In the genomic region with DNA sequence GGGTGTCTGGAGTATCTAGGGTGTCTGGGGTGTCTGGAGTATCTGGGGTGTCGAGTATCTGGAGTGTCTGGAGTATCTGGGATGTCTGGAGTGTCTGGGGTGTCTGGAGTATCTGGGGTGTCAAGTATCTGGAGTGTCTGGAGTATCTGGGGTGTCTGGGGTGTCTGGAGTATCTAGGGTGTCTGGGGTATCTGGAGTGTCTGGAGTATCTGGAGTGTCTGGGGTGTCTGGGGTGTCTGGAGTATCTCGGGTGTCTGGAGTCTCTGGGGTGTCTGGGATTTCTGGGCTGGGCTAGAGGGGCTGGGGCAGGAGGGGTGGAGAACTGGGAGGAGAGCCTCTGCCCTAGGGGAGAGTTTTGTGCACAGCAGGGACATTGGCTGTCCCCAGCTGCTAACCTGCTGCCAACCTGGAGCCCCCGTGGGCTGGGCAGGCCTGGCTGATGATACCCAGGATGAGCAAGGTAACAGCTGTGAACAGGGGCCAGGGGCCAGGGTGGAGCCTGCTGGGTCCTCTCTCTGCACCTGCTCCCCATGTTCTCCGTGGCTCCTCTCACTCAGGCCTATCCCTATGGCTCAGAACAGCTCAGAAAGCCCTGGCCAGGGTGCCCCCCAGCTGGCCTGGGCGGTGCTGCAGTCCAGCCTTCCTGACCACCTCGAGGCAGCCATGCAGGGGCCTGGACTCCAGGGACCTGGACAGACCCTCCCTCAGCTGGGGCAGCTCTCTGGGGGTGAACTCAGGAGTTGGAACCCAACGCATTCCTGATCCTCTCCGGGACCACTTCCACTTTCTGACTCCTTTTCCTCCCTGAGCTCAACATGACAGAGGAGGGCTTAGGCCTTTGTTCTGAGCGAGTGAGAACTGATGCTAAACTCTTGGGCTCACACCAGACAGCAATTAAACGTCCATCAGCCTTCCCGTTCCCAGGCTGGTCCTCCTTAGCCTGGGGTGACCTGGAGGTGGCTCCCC, we compare ENCODE assay signal across 28 cellular contexts. TPM values are rescaled to one million over a fixed set of nuclear protein-coding genes. Genes with fewer than 3 reads are reported as not detected.
DNase-seq lines count a peak whose midpoint lies in the region; TF ChIP-seq lines count a peak whose summit lies in the region.
"Had no signal": no experiment of that assay in that cellular context is flagged by ENCODE, and none has a peak within 500 bp of the region (broad histone marks: within the 10 kb centered on the region; RNA-seq: fewer than 3 reads in every experiment).

No MANE protein-coding gene starts in this region.

- peak overlapping the region; percentile 60 for H3K4me2 ChIP-seq in neural progenitor cell
- H3K4me2 ChIP-seq: BLaER1, smooth muscle cell had no signal

- H3K4me3 Mint-ChIP-seq in neural progenitor cell: no peak overlapping the region
- H3K4me3 Mint-ChIP-seq: activated CD4-positive, alpha-beta memory T cell treated with anti-CD3 and anti-CD28 coated beads for 36 hours had no signal

- peaks cover 41% of the 10 kb centered on the region for H3K4me1 Mint-ChIP-seq in neural progenitor cell

- H3K27ac Mint-ChIP-seq in neural progenitor cell: peak overlapping the region; percentile 58
- H3K27ac Mint-ChIP-seq: activated CD4-positive, alpha-beta memory T cell treated with anti-CD3 and anti-CD28 coated beads for 36 hours had no signal

- no peaks in the 10 kb centered on the region for H3K9me3 ChIP-seq in SK-N-MC (ENCODE audit: low read depth, low read length)
- no peaks in the 10 kb centered on the region for H3K9me3 ChIP-seq in neural progenitor cell (ENCODE audit: low read depth)
- no peaks in the 10 kb centered on the region for H3K9me3 ChIP-seq in adrenal gland (replicated peaks in 1 of 3)
- H3K9me3 ChIP-seq: BLaER1, breast epithelium, colonic mucosa, esophagus squamous epithelium, gastroesophageal sphincter, neutrophil had no signal

- no peaks in the 10 kb centered on the region for H3K9me3 Mint-ChIP-seq in neural progenitor cell
- H3K9me3 Mint-ChIP-seq: activated CD4-positive, alpha-beta memory T cell treated with anti-CD3 and anti-CD28 coated beads for 36 hours had no signal

- intact Hi-C loops in adrenal gland (cut with DNase I): loop anchor here (5.0 to 10.0 kb wide), 2 partner anchors 92 to 110 kb away; no protein-coding TSS in a partner anchor

- H3K4me1 ChIP-seq in neural progenitor cell (peaks cover 44% of the 10 kb centered on the region), adrenal gland (replicated peaks in 1 of 2) (no peaks in the 10 kb centered on the region)
- H3K4me1 ChIP-seq: breast epithelium, colonic mucosa, esophagus squamous epithelium, gastroesophageal sphincter had no signal

- H3K36me3 ChIP-seq in SK-N-MC (ENCODE audit: insufficient read depth, low read length) (no peaks in the 10 kb centered on the region), neural progenitor cell (no peaks in the 10 kb centered on the region), adrenal gland (replicated peaks in 1 of 2) (no peaks in the 10 kb centered on the region)
- H3K36me3 ChIP-seq: BLaER1, breast epithelium, colonic mucosa, esophagus squamous epithelium, gastroesophageal sphincter, neutrophil had no signal

- H3K4me3 ChIP-seq in SK-N-MC (no peak overlapping the region), neural progenitor cell (no peak overlapping the region), adrenal gland (no peak overlapping the region)
- H3K4me3 ChIP-seq: BLaER1, breast epithelium, colonic mucosa, esophagus squamous epithelium, gastroesophageal sphincter, lung, smooth muscle cell had no signal

- no peaks in the 10 kb centered on the region for H3K27me3 ChIP-seq in neural progenitor cell
- H3K27me3 ChIP-seq in adrenal gland: peaks cover 9% of the 10 kb centered on the region
- H3K27me3 ChIP-seq: colonic mucosa, neutrophil had no signal

- H3K79me2 ChIP-seq in neural progenitor cell (ENCODE audit: low read depth): no peaks in the 10 kb centered on the region

- H3K27me3 Mint-ChIP-seq in neural progenitor cell (ENCODE audit: insufficient read depth, low read depth): peaks cover 13% of the 10 kb centered on the region

- H2AFZ ChIP-seq in neural progenitor cell (replicated peaks): no peak overlapping the region

- DNase-seq in NCI-H146 (lab: John Stamatoyannopoulos, UW) (peak; percentile 43), NCI-H146 treated with DMSO at 0.1 percent for 48 hours (lab: John Stamatoyannopoulos, UW; ENCODE audit: unreplicated experiment) (no peak), COR-L47 (lab: John Stamatoyannopoulos, UW) (peak; percentile 33), SK-N-MC (ENCODE audit: low read depth, low spot score) (no peak), neural progenitor cell (ENCODE audit: low spot score) (peak; percentile 71), adrenal gland (no peak), amniotic stem cell (lab: John Stamatoyannopoulos, UW) (no peak), HuH-7 (ENCODE audit: low spot score) (no peak)
- DNase-seq: activated CD4-positive, alpha-beta memory T cell treated with anti-CD3 and anti-CD28 coated beads for 36 hours; activated gamma-delta T cell; activated T-cell treated with anti-CD3 and anti-CD28 coated beads for 4 hours; colonic mucosa; esophagus squamous epithelium; KBM-7; MV-4-11; NCI-H1694 treated with DMSO at 0.1 percent for 48 hours; NCI-H345; stimulated activated CD4-positive, alpha-beta T cell treated with anti-CD3 and anti-CD28 coated beads, Interleukin-2, amount 100 ng/mL, for 48 hours; stimulated activated naive CD4-positive, alpha-beta T cell treated with Interleukin-2 at 50 U/mL for 16 hours; T-helper 9 cell had no signal

- TF ChIP-seq CTCF in neural progenitor cell (IDR thresholded peaks at IDR 0.05): peak; percentile 14
- no peak for TF ChIP-seq CTCF in adrenal gland (IDR thresholded peaks at IDR 0.05)

- no peaks in the 10 kb centered on the region for H3K36me3 Mint-ChIP-seq in neural progenitor cell
- H3K36me3 Mint-ChIP-seq: activated CD4-positive, alpha-beta memory T cell treated with anti-CD3 and anti-CD28 coated beads for 36 hours had no signal

- H3K9ac ChIP-seq in SK-N-MC (ENCODE audit: insufficient read length) (no peak overlapping the region), neural progenitor cell (no peak overlapping the region)
- H3K9ac ChIP-seq: BLaER1 had no signal

- no peak for TF ChIP-seq POLR2A in adrenal gland (IDR thresholded peaks at IDR 0.05)

- WGBS in adrenal gland, 4 donors: 63 to 79% (median 69%) methylated on average over 8 to 11 of the region's 11 CpGs

- H3K27ac ChIP-seq in SK-N-MC (0 out of 2 replicates have a peak overlapping the region, but pooled peaks have one; percentile 42), neural progenitor cell (peak overlapping the region; percentile 57), adrenal gland (no peak overlapping the region)
- H3K27ac ChIP-seq: BLaER1, breast epithelium, colonic mucosa, esophagus squamous epithelium, gastroesophageal sphincter, neutrophil had no signal

- peaks cover 25% of the 10 kb centered on the region for H4K20me1 ChIP-seq in neural progenitor cell (ENCODE audit: low read depth)
- H4K20me1 ChIP-seq: BLaER1 had no signal

- peaks cover 38% of the 10 kb centered on the region for H3F3A ChIP-seq in neural progenitor cell (ENCODE audit: low read depth)

RNA-seq across cellular contexts. Expression of gene LHX3, which starts 29.9 kb away (rescaled TPM):
- total RNA-seq in neural progenitor cell (ENCODE audit: low replicate concordance) (not detected in 2 replicates), adrenal gland (not detected)
- polyA plus RNA-seq in adrenal gland: not detected
- total RNA-seq: activated CD4-positive, alpha-beta memory T cell treated with anti-CD3 and anti-CD28 coated beads for 36 hours; breast epithelium; colonic mucosa; esophagus squamous epithelium; gastroesophageal sphincter; lung; pulmonary artery endothelial cell; smooth muscle cell had no signal
- polyA plus RNA-seq: keratinocyte, lung, smooth muscle cell had no signal

RNA-seq across cellular contexts. Expression of gene TMEM250, which starts 56.4 kb away (rescaled TPM):
- total RNA-seq in neural progenitor cell (ENCODE audit: low replicate concordance): 16.3 and 46.2 TPM in 2 replicates
- total RNA-seq in adrenal gland: 10 to 100 TPM; 19.7 to 47.2 (median 35.9) TPM
- 10 to 100 TPM in 2 of 3 donors, 1 to 10 TPM in 1; 5.2 to 12.4 (median 10.6) TPM for polyA plus RNA-seq in adrenal gland

Comparison
In these comparisons a context has a peak if more than half of its experiments do, and no peak if none do; other contexts are left out.
1. DNase-seq: peak in NCI-H146 (single experiment), COR-L47 (single experiment) and neural progenitor cell (single experiment); none in NCI-H146 treated with DMSO at 0.1 percent for 48 hours (single experiment), SK-N-MC (single experiment), adrenal gland (0 of 7), amniotic stem cell (single experiment) and HuH-7 (single experiment).
2. H3K27ac ChIP-seq: peak in SK-N-MC (single experiment) and neural progenitor cell (single experiment); none in adrenal gland (0 of 5).